Comparison of ENCODE assay signal across 9 cellular contexts in the genomic region with DNA sequence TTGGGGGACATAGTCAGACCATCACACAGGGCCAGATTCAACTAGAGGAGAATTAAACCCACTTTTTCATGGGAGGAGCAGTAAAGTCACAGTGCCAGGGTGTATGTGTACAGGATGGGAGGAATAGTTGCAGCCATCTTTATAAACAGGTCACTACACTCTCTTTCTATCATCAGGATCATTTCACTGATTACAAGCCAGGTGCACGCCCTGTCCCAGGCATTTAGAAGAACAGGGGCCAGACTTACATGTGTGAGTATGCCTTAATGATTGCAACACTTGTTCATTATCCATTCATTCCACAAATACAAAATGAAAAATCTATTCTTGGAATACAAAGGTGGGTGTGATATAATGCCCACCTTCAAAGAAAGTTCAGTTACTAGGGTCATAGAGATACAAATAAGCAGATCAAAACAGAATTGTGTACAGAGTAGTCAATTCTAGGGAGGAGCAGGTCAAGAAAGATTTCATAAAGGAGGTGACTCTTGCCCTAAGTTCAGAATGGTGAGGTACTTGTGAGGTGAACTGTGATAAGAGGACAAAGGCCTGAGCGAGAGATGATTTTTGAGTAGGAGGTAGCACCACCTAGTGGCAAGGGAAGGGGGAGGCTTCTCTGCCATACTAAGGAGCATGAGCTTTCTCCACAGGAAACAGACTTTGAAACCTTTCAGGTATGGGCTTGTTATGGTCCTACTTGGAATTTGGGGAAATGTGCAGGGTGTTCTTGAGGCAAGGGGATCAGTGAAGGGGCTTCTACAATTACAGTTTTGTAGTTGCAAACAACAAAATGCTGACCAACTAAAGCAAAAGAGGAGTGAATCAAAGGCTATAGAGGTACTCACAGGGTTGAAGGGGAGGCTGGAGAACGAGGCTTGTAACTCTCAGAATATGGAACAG.
DNase-seq lines count a peak whose midpoint lies in the region; ATAC-seq and TF ChIP-seq lines count a peak whose summit lies in the region.
"Had no signal": no experiment of that assay in that cellular context is flagged by ENCODE, and none has a peak within 500 bp of the region (broad histone marks: within the 10 kb centered on the region; RNA-seq: fewer than 3 reads in every experiment).

No MANE protein-coding gene starts in this region.

- no peak overlapping the region for H3K9ac ChIP-seq in neuronal stem cell (ENCODE audit: low read depth, low read length, poor library complexity)

- peak; percentile 84 for TF ChIP-seq CTCF in fibroblast of mammary gland (conservative IDR thresholded peaks at IDR 0.05; ENCODE audit: control insufficient read depth, insufficient read depth, low read depth, low read length)

- H3K4ac ChIP-seq in neuronal stem cell (ENCODE audit: low read length) = no peak overlapping the region

- H3K27ac ChIP-seq in neuronal stem cell (replicated peaks; ENCODE audit: low read length) = no peak overlapping the region
- H3K27ac ChIP-seq: thoracic aorta had no signal

- no peak overlapping the region for H3K23ac ChIP-seq in neuronal stem cell (ENCODE audit: low read depth, low read length, poor library complexity)

- H3K18ac ChIP-seq in neuronal stem cell (ENCODE audit: low read length) = no peak overlapping the region

- no peak overlapping the region for H2AFZ ChIP-seq in neuronal stem cell (ENCODE audit: low read length)

- H3K27me3 ChIP-seq in neuronal stem cell (ENCODE audit: control insufficient read depth in 3 of 3, insufficient read depth in 3 of 3, low read depth in 1 of 3, low read length in 3 of 3) = no peaks in the 10 kb centered on the region

- H2BK5ac ChIP-seq in neuronal stem cell (ENCODE audit: low read length) = no peak overlapping the region

- no peak overlapping the region for H3K14ac ChIP-seq in neuronal stem cell (ENCODE audit: low read length)

- no peaks in the 10 kb centered on the region for H3K79me1 ChIP-seq in neuronal stem cell (ENCODE audit: low read depth, low read length)

- DNase-seq in DMS 273 (lab: John Stamatoyannopoulos, UW; ENCODE audit: unreplicated experiment) (peak; percentile 80), NCI-H2171 treated with DMSO at 0.1 percent for 48 hours (lab: John Stamatoyannopoulos, UW) (peak; percentile 60), fibroblast of mammary gland (ENCODE audit: low read depth) (peak; percentile 40), neuronal stem cell (ENCODE audit: low spot score) (peak; percentile 65), DMS79 (lab: John Stamatoyannopoulos, UW) (no peak)
- DNase-seq in activated CD4-positive, alpha-beta T cell treated with anti-CD3 and anti-CD28 coated beads, Interleukin-2, amount 50 U/mL, for 1 hour = peak; percentile 14

- peak; percentile 86 for ATAC-seq in GM19025 (IDR thresholded peaks at IDR 0.05; ENCODE audit: low read depth, unreplicated experiment)
- ATAC-seq in HG03064 (IDR thresholded peaks at IDR 0.05; ENCODE audit: low read depth, unreplicated experiment) = peak; percentile 87

- H3K36me3 ChIP-seq in neuronal stem cell (replicated peaks in 1 of 2; ENCODE audit: control insufficient read depth in 2 of 2, insufficient read depth in 2 of 2, low read length in 2 of 2) = no peaks in the 10 kb centered on the region
- H3K36me3 ChIP-seq: thoracic aorta had no signal

- H3K4me1 ChIP-seq in neuronal stem cell (ENCODE audit: control insufficient read depth in 2 of 2, insufficient read depth in 1 of 2, low read depth in 1 of 2, low read length in 2 of 2) = peaks cover 0 to 2% of the 10 kb centered on the region in 2 donors

- H2BK120ac ChIP-seq in neuronal stem cell (ENCODE audit: low read depth, low read length) = no peak overlapping the region

- no peak overlapping the region for H4K8ac ChIP-seq in neuronal stem cell (ENCODE audit: low read depth, low read length)

- H4K91ac ChIP-seq in neuronal stem cell (ENCODE audit: low read depth, low read length, poor library complexity) = no peak overlapping the region

- no peak overlapping the region for H2BK15ac ChIP-seq in neuronal stem cell (ENCODE audit: low read length)

- no peak overlapping the region for H3K4me3 ChIP-seq in fibroblast of mammary gland (ENCODE audit: control insufficient read depth, low read depth, low read length)
- no peak overlapping the region for H3K4me3 ChIP-seq in neuronal stem cell (ENCODE audit: low read length in 2 of 2)
- H3K4me3 ChIP-seq: thoracic aorta had no signal

- no peak overlapping the region for H3K4me2 ChIP-seq in neuronal stem cell (ENCODE audit: insufficient read depth, low read length, poor library complexity, severe bottlenecking)

- no CpG with 5 or more reads among the region's 3 CpGs for WGBS in neuronal stem cell (ENCODE audit: extremely low coverage in 2 of 2, insufficient read length in 2 of 2, insufficient replicate concordance in 1 of 2), 2 donors

- H2AK5ac ChIP-seq in neuronal stem cell (ENCODE audit: low read depth, low read length) = no peak overlapping the region

- H2BK12ac ChIP-seq in neuronal stem cell (ENCODE audit: low read length) = no peak overlapping the region

- H3K9me3 ChIP-seq in neuronal stem cell (replicated peaks in 1 of 2; ENCODE audit: control insufficient read depth in 2 of 2, insufficient read depth in 1 of 2, low read depth in 1 of 2, low read length in 2 of 2) = peaks cover 4% of the 10 kb centered on the region in 2 donors
